In genomic region chr9:134187821-134188420, GRCh38 we compare ENCODE assay signal across 1 cellular context.
TF ChIP-seq lines count a peak whose summit lies in the region.

No MANE protein-coding gene starts in this region.

TF ChIP-seq in HepG2, 621 proteins besides CTCF, POLR2A, EP300 and RAD21:
- TF ChIP-seq CHD4 (IDR thresholded peaks at IDR 0.05; ENCODE audit: borderline replicate concordance, low read length) = 0 out of 2 replicates have a peak, but pooled peaks have one; percentile 33
- TF ChIP-seq ZNF326 (CRISPR knock-in tag; IDR thresholded peaks at IDR 0.05; ENCODE audit: borderline replicate concordance) = no peak
- TF ChIP-seq ZNF629 (CRISPR knock-in tag; conservative IDR thresholded peaks at IDR 0.05) = peak; percentile 94
- TF ChIP-seq FOXP4 (CRISPR knock-in tag; IDR thresholded peaks at IDR 0.05) = no peak
- TF ChIP-seq ZMYM3 (CRISPR knock-in tag; IDR thresholded peaks at IDR 0.05) = peak; percentile 64; the same call in 1 of the 2 replicates
